Comparison of ENCODE assay signal across 27 cellular contexts in the genomic region with DNA sequence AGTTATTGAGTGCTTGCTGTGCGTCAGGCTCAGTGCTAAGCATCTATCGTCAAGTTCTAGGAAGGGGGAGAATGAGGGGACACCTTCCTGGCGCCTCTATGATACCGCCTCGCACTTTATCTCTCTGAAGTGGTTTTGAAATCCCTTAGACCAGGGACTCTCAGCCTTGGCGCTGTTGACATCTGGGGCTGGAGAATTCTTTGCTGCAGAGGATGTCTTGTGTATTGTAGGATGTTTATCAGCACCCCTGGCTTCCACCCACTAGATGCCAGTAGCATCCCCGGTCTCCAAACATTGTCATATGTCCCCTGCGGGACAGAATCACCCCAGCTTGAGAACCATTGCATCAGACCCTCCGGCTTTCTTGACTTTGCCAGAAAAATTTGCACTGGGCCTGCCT.
"Had no signal": no experiment of that assay in that cellular context is flagged by ENCODE, and none has a peak within 500 bp of the region (broad histone marks: within the 10 kb centered on the region; RNA-seq: fewer than 3 reads in every experiment).

No MANE protein-coding gene starts in this region.

- ATAC-seq: left colon; left lung; lower lobe of right lung; naive thymus-derived CD4-positive, alpha-beta T cell; right lobe of liver; stimulated activated memory B cell treated with anti-CD40 and anti-IgM and Interleukin-4, amounts not matched to agents 10 μg/mL and 1 μg/mL and 100 μg/mL, for 72 hours; stimulated activated naive CD8-positive, alpha-beta T cell treated with anti-CD3 and anti-CD28 coated beads, Interleukin-15, amount 100 ng/mL, for 72 hours had no signal

- H3K4me3 ChIP-seq: left lung, lower lobe of right lung, ovary, right atrium auricular region, right lobe of liver, smooth muscle cell, tibial nerve, uterus had no signal

- H3K27ac Mint-ChIP-seq: immature natural killer cell; mesothelial cell of epicardium; naive thymus-derived CD4-positive, alpha-beta T cell; nephron progenitor cell; progenitor cell of endocrine pancreas; stimulated activated memory B cell treated with anti-CD40 and anti-IgM and Interleukin-4, amounts not matched to agents 10 μg/mL and 1 μg/mL and 100 μg/mL, for 72 hours; stimulated activated naive CD8-positive, alpha-beta T cell treated with anti-CD3 and anti-CD28 coated beads, Interleukin-15, amount 100 ng/mL, for 72 hours; type B pancreatic cell had no signal

- H3K4me2 ChIP-seq: smooth muscle cell had no signal

- H3K4me3 Mint-ChIP-seq: immature natural killer cell; mesothelial cell of epicardium; naive thymus-derived CD4-positive, alpha-beta T cell; nephron progenitor cell; stimulated activated memory B cell treated with anti-CD40 and anti-IgM and Interleukin-4, amounts not matched to agents 10 μg/mL and 1 μg/mL and 100 μg/mL, for 72 hours; stimulated activated naive CD8-positive, alpha-beta T cell treated with anti-CD3 and anti-CD28 coated beads, Interleukin-15, amount 100 ng/mL, for 72 hours; type B pancreatic cell had no signal

- H3K36me3 Mint-ChIP-seq: mesothelial cell of epicardium had no signal

- H3K9me3 Mint-ChIP-seq: immature natural killer cell; nephron progenitor cell; stimulated activated memory B cell treated with anti-CD40 and anti-IgM and Interleukin-4, amounts not matched to agents 10 μg/mL and 1 μg/mL and 100 μg/mL, for 72 hours; stimulated activated naive CD8-positive, alpha-beta T cell treated with anti-CD3 and anti-CD28 coated beads, Interleukin-15, amount 100 ng/mL, for 72 hours had no signal

- H3K27me3 Mint-ChIP-seq: naive thymus-derived CD4-positive, alpha-beta T cell; stimulated activated memory B cell treated with anti-CD40 and anti-IgM and Interleukin-4, amounts not matched to agents 10 μg/mL and 1 μg/mL and 100 μg/mL, for 72 hours; stimulated activated naive CD8-positive, alpha-beta T cell treated with anti-CD3 and anti-CD28 coated beads, Interleukin-15, amount 100 ng/mL, for 72 hours; type B pancreatic cell had no signal

- H3K4me1 ChIP-seq: uterus had no signal

- H3K9me3 ChIP-seq: left lung, lower lobe of right lung, ovary, right atrium auricular region, right lobe of liver, tibial nerve, uterus had no signal

- H3K36me3 ChIP-seq: left lung, lower lobe of right lung, ovary, right atrium auricular region, right lobe of liver, tibial nerve, uterus had no signal

- DNase-seq: hypothalamus; immature natural killer cell; kidney; left colon; left lung; lower lobe of right lung; mammary epithelial cell; mesenchymal stem cell; naive thymus-derived CD4-positive, alpha-beta T cell; nephron progenitor cell; ovary; right lobe of liver; stimulated activated CD4-positive, alpha-beta T cell treated with anti-CD3 and anti-CD28 coated beads, Interleukin-1b, Interleukin-23, amount 100 ng/mL, for 48 hours; stimulated activated CD4-positive, alpha-beta T cell treated with anti-CD3 and anti-CD28 coated beads, Interleukin-2, amount 100 ng/mL, for 48 hours; stimulated activated CD4-positive, alpha-beta T cell treated with anti-CD3 and anti-CD28 coated beads, Interleukin-4, amount 100 ng/mL, for 4 hours; stimulated activated CD8-positive, alpha-beta memory T cell treated with anti-CD3 and anti-CD28 coated beads, Interleukin-4, amount 100 ng/mL, for 48 hours; stimulated activated naive CD4-positive, alpha-beta T cell treated with Interleukin-2 at 50 U/mL for 16 hours; stimulated activated naive CD8-positive, alpha-beta T cell treated with anti-CD3 and anti-CD28 coated beads, Interleukin-15, amount 100 ng/mL, for 72 hours; substantia nigra; uterus had no signal

- H3K27ac ChIP-seq: left lung, lower lobe of right lung, ovary, right atrium auricular region, right lobe of liver, tibial nerve, uterus had no signal

- H3K27me3 ChIP-seq: ovary, right atrium auricular region, right lobe of liver, tibial nerve, uterus had no signal
